In genomic region chr13:50072676-50073075, GRCh38 we compare ENCODE assay signal across 28 cellular contexts. TPM values are rescaled to one million over a fixed set of nuclear protein-coding genes. Genes with fewer than 3 reads are reported as not detected.
A peak's percentile ranks its signal among the peaks of the same experiment; 100 is the strongest.
DNase-seq lines count a peak whose midpoint lies in the region; ATAC-seq, FAIRE-seq and TF ChIP-seq lines count a peak whose summit lies in the region.
"Had no signal": no experiment of that assay in that cellular context is flagged by ENCODE, and none has a peak within 500 bp of the region (broad histone marks: within the 10 kb centered on the region; RNA-seq: fewer than 3 reads in every experiment).

No MANE protein-coding gene starts in this region.

- DNase-seq in GM18507 (ENCODE audit: extremely low spot score, insufficient read length, low read depth): no peak
- no peak for DNase-seq in SJSA1 (ENCODE audit: low read depth in 1 of 2, low spot score in 2 of 2)
- DNase-seq in osteoblast (ENCODE audit: insufficient read length, low spot score, missing footprints): no peak
- DNase-seq in activated naive CD4-positive, alpha-beta T cell treated with anti-CD3 and anti-CD28 coated beads for 36 hours: no peak
- no peak for DNase-seq in uterus
- DNase-seq: activated CD4-positive, alpha-beta T cell treated with anti-CD3 and anti-CD28 coated beads, Interleukin-2, amount 10 ng/mL, durations not matched to agents 24 days and 14 days; activated naive CD8-positive, alpha-beta T cell treated with anti-CD3 and anti-CD28 coated beads, Interleukin-2, amount 50 U/mL, for 24 hours; CD8-positive, alpha-beta T cell; dermis blood vessel endothelial cell; H9; hypothalamus; naive thymus-derived CD4-positive, alpha-beta T cell; NCI-H1105 treated with DMSO at 0.1 percent for 48 hours; NCI-H2107; NCI-H524; pancreas; stimulated activated CD4-positive, alpha-beta T cell treated with anti-CD3 and anti-CD28 coated beads, Interleukin-1b, Interleukin-23, amount 100 ng/mL, for 48 hours; stimulated activated naive CD4-positive, alpha-beta T cell; thyroid gland had no signal

- H3K27me3 ChIP-seq in SJSA1 (replicated peaks): no peaks in the 10 kb centered on the region
- no peaks in the 10 kb centered on the region for H3K27me3 ChIP-seq in endocrine pancreas (ENCODE audit: control insufficient read depth, insufficient read depth, low read length)
- H3K27me3 ChIP-seq in osteoblast (ENCODE audit: insufficient read depth, low read length): no peaks in the 10 kb centered on the region
- no peaks in the 10 kb centered on the region for H3K27me3 ChIP-seq in uterus
- H3K27me3 ChIP-seq: thyroid gland had no signal

- no peaks in the 10 kb centered on the region for H4K20me1 ChIP-seq in osteoblast (ENCODE audit: insufficient read depth, low read length)

- H3K9me3 ChIP-seq in SJSA1 (replicated peaks): no peaks in the 10 kb centered on the region
- H3K9me3 ChIP-seq in endocrine pancreas (ENCODE audit: control insufficient read depth, low read length): no peaks in the 10 kb centered on the region
- no peaks in the 10 kb centered on the region for H3K9me3 ChIP-seq in osteoblast (ENCODE audit: low read depth, low read length)
- H3K9me3 ChIP-seq in uterus: no peaks in the 10 kb centered on the region
- H3K9me3 ChIP-seq: pancreas, thyroid gland had no signal

- H3K4me1 ChIP-seq in SJSA1 (replicated peaks) (peaks cover 18% of the 10 kb centered on the region), endocrine pancreas (ENCODE audit: control insufficient read depth, insufficient read depth, low read length) (peaks cover 37% of the 10 kb centered on the region), osteoblast (ENCODE audit: insufficient read depth, low read length) (peaks cover 49% of the 10 kb centered on the region), uterus (peaks cover 0 to 3% of the 10 kb centered on the region in 2 donors)
- H3K4me1 ChIP-seq: thyroid gland had no signal

- intact Hi-C loops in activated naive CD4-positive, alpha-beta T cell treated with anti-CD3 and anti-CD28 coated beads for 36 hours (cut with micrococcal nuclease): loop anchor here (5.0 kb wide), 1 partner anchor 35 kb away; no protein-coding TSS in a partner anchor
- intact Hi-C loops in uterus (cut with DNase I; ENCODE audit: low total_unique reads): no loop called here

- peak overlapping the region; percentile 51 for H3K4me2 ChIP-seq in osteoblast (ENCODE audit: insufficient read depth, low read length)

- H3K9ac ChIP-seq in endocrine pancreas (ENCODE audit: control insufficient read depth, insufficient read depth, low read length): no peak overlapping the region

- peak overlapping the region; percentile 29 for H3K27ac ChIP-seq in SJSA1
- H3K27ac ChIP-seq in osteoblast (ENCODE audit: low read depth, low read length): peak overlapping the region; percentile 89
- H3K27ac ChIP-seq in uterus: peak overlapping the region in 1 of 2 donors; percentile 98
- H3K27ac ChIP-seq: epithelial cell of prostate, pancreas, RWPE1, thyroid gland had no signal

- no peak overlapping the region for H2AFZ ChIP-seq in osteoblast (ENCODE audit: low read length)

- CTCF ChIA-PET in activated naive CD4-positive, alpha-beta T cell treated with anti-CD3 and anti-CD28 coated beads for 36 hours (lab: Charles Lee): no interaction called here

- H3K27me3 Mint-ChIP-seq in stimulated activated memory B cell treated with anti-CD40 and anti-IgM and Interleukin-4, amounts not matched to agents 10 μg/mL and 1 μg/mL and 100 μg/mL, for 72 hours: no peaks in the 10 kb centered on the region
- peaks cover 6% of the 10 kb centered on the region for H3K27me3 Mint-ChIP-seq in activated naive CD4-positive, alpha-beta T cell treated with anti-CD3 and anti-CD28 coated beads for 36 hours (ENCODE audit: low read depth)
- H3K27me3 Mint-ChIP-seq: activated CD4-positive, alpha-beta T cell treated with anti-CD3 and anti-CD28 coated beads, Interleukin-2, amount 10 ng/mL, durations not matched to agents 24 days and 14 days had no signal

- H3K4me1 Mint-ChIP-seq in stimulated activated memory B cell treated with anti-CD40 and anti-IgM and Interleukin-4, amounts not matched to agents 10 μg/mL and 1 μg/mL and 100 μg/mL, for 72 hours: peaks cover 21% of the 10 kb centered on the region
- peaks cover 11% of the 10 kb centered on the region for H3K4me1 Mint-ChIP-seq in activated naive CD4-positive, alpha-beta T cell treated with anti-CD3 and anti-CD28 coated beads for 36 hours (ENCODE audit: low read depth)
- H3K4me1 Mint-ChIP-seq: H9 had no signal

- TF ChIP-seq POLR2A in uterus (IDR thresholded peaks at IDR 0.05): no peak

- H3K79me2 ChIP-seq in osteoblast (ENCODE audit: insufficient read depth, low read length): peaks cover 99% of the 10 kb centered on the region

- H3K4me3 ChIP-seq in SJSA1 (no peak overlapping the region), endocrine pancreas (ENCODE audit: control insufficient read depth, insufficient read depth, low read length) (peak overlapping the region; percentile 18), osteoblast (ENCODE audit: insufficient read depth, low read length) (no peak overlapping the region), uterus (no peak overlapping the region)
- H3K4me3 ChIP-seq: pancreas, thyroid gland had no signal

- TF ChIP-seq CTCF in osteoblast (IDR thresholded peaks at IDR 0.05; ENCODE audit: extremely low read depth, low read depth, low read length) (no peak), uterus (IDR thresholded peaks at IDR 0.05) (no peak)

- H3K36me3 ChIP-seq in SJSA1 (peaks cover 63% of the 10 kb centered on the region), endocrine pancreas (ENCODE audit: control insufficient read depth, insufficient read depth, low read length) (no peaks in the 10 kb centered on the region), osteoblast (ENCODE audit: insufficient read depth, low read length) (peaks cover 7% of the 10 kb centered on the region), uterus (no peaks in the 10 kb centered on the region)
- H3K36me3 ChIP-seq: pancreas, thyroid gland had no signal

- peaks cover 4% of the 10 kb centered on the region for H3K36me3 Mint-ChIP-seq in stimulated activated memory B cell treated with anti-CD40 and anti-IgM and Interleukin-4, amounts not matched to agents 10 μg/mL and 1 μg/mL and 100 μg/mL, for 72 hours
- peaks cover 17% of the 10 kb centered on the region for H3K36me3 Mint-ChIP-seq in activated naive CD4-positive, alpha-beta T cell treated with anti-CD3 and anti-CD28 coated beads for 36 hours (ENCODE audit: low read depth)

- no peak overlapping the region for H3K4me3 Mint-ChIP-seq in stimulated activated memory B cell treated with anti-CD40 and anti-IgM and Interleukin-4, amounts not matched to agents 10 μg/mL and 1 μg/mL and 100 μg/mL, for 72 hours
- no peak overlapping the region for H3K4me3 Mint-ChIP-seq in activated naive CD4-positive, alpha-beta T cell treated with anti-CD3 and anti-CD28 coated beads for 36 hours
- H3K4me3 Mint-ChIP-seq: activated naive CD8-positive, alpha-beta T cell treated with anti-CD3 and anti-CD28 coated beads, Interleukin-2, amount 50 U/mL, for 24 hours; CD8-positive, alpha-beta T cell; H9 had no signal

- FAIRE-seq in GM18507 (lab: Jason Lieb, UNC): peak; percentile 67
- FAIRE-seq: GM12892 had no signal

- ATAC-seq in stimulated activated memory B cell treated with anti-CD40 and anti-IgM and Interleukin-4, amounts not matched to agents 10 μg/mL and 1 μg/mL and 100 μg/mL, for 72 hours: no peak
- no peak for ATAC-seq in HG02852 (IDR thresholded peaks at IDR 0.05; ENCODE audit: unreplicated experiment)
- ATAC-seq: activated naive CD8-positive, alpha-beta T cell treated with anti-CD3 and anti-CD28 coated beads, Interleukin-2, amount 50 U/mL, for 24 hours; CD8-positive, alpha-beta T cell; naive thymus-derived CD4-positive, alpha-beta T cell; pancreas; sciatic nerve had no signal

- no peak overlapping the region for H3K27ac Mint-ChIP-seq in stimulated activated memory B cell treated with anti-CD40 and anti-IgM and Interleukin-4, amounts not matched to agents 10 μg/mL and 1 μg/mL and 100 μg/mL, for 72 hours
- H3K27ac Mint-ChIP-seq in activated naive CD4-positive, alpha-beta T cell treated with anti-CD3 and anti-CD28 coated beads for 36 hours: no peak overlapping the region
- H3K27ac Mint-ChIP-seq: activated CD4-positive, alpha-beta T cell treated with anti-CD3 and anti-CD28 coated beads, Interleukin-2, amount 10 ng/mL, durations not matched to agents 24 days and 14 days; activated naive CD8-positive, alpha-beta T cell treated with anti-CD3 and anti-CD28 coated beads, Interleukin-2, amount 50 U/mL, for 24 hours; activated T-helper 2 cell treated with anti-CD3 and anti-CD28 coated beads, Interferon-gamma antibody, Interleukin-2, Interleukin-4, amounts not matched to agents 10 μg/mL and 5 μg/mL and 100 μg/mL, durations not matched to agents 14 hours and 24 hours and 36 hours; CD8-positive, alpha-beta T cell; H9; naive thymus-derived CD4-positive, alpha-beta T cell had no signal

- H3K9me3 Mint-ChIP-seq in stimulated activated memory B cell treated with anti-CD40 and anti-IgM and Interleukin-4, amounts not matched to agents 10 μg/mL and 1 μg/mL and 100 μg/mL, for 72 hours: no peaks in the 10 kb centered on the region
- no peaks in the 10 kb centered on the region for H3K9me3 Mint-ChIP-seq in activated naive CD4-positive, alpha-beta T cell treated with anti-CD3 and anti-CD28 coated beads for 36 hours
- H3K9me3 Mint-ChIP-seq: activated CD4-positive, alpha-beta T cell treated with anti-CD3 and anti-CD28 coated beads, Interleukin-2, amount 10 ng/mL, durations not matched to agents 24 days and 14 days; activated naive CD8-positive, alpha-beta T cell treated with anti-CD3 and anti-CD28 coated beads, Interleukin-2, amount 50 U/mL, for 24 hours; activated T-helper 2 cell treated with anti-CD3 and anti-CD28 coated beads, Interferon-gamma antibody, Interleukin-2, Interleukin-4, amounts not matched to agents 10 μg/mL and 5 μg/mL and 100 μg/mL, durations not matched to agents 14 hours and 24 hours and 36 hours; CD8-positive, alpha-beta T cell; H9 had no signal

RNA-seq across cellular contexts. Expression of gene KCNRG, which starts 57.4 kb away (rescaled TPM):
- 1.9 TPM in 1 of 2 replicates, not detected in the other for total RNA-seq in SJSA1 (2014; rRNA removed; shearing (Covaris generic))
- total RNA-seq in osteoblast (4.0 and 5.0 TPM in 2 replicates), uterus (1 to 10 TPM in 2 of 4 donors, under 1 TPM in 1, not detected in 1; 0.51 to 6.4 (median 1.7) TPM)
- total RNA-seq in activated naive CD4-positive, alpha-beta T cell treated with anti-CD3 and anti-CD28 coated beads for 36 hours: not detected
- total RNA-seq: activated CD4-positive, alpha-beta T cell treated with anti-CD3 and anti-CD28 coated beads, Interleukin-2, amount 10 ng/mL, durations not matched to agents 24 days and 14 days; kidney epithelial cell had no signal
